Comparison of ENCODE assay signal across 21 cellular contexts in the genomic region with DNA sequence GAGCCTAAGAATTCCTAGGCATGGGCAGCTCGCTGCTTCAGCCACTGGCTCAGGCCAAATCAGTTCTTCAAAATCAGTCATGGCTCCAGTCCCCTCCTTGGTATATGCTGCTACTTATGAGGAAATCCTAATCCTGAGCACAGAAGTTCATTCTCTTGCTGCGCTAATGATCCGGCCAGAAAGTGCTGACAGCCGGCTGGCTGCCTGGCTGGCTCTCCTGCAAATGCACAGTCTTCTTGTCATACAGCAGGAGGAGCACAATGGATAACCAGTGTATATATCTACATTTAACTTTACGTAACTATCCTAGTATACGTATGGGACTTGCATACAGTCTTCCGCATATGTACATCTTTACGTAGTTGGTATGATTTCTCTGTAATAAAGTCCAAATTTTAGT.
"Had no signal": no experiment of that assay in that cellular context is flagged by ENCODE, and none has a peak within 500 bp of the region (broad histone marks: within the 10 kb centered on the region; RNA-seq: fewer than 3 reads in every experiment).

No MANE protein-coding gene starts in this region.

- DNase-seq: hippocampal formation; lower lobe of right lung; mammary epithelial cell; mesenchymal stem cell; naive thymus-derived CD8-positive, alpha-beta T cell; ovary; right lobe of liver; stimulated activated CD4-positive, alpha-beta T cell treated with anti-CD3 and anti-CD28 coated beads, Interleukin-12 subunit alpha, Interleukin-12 subunit beta, amount 100 ng/mL, for 4 hours; stimulated activated CD4-positive, alpha-beta T cell treated with anti-CD3 and anti-CD28 coated beads, Interleukin-15, amount 100 ng/mL, for 24 hours; stimulated activated CD4-positive, alpha-beta T cell treated with anti-CD3 and anti-CD28 coated beads, Interleukin-2, amount 100 ng/mL, for 24 hours; stimulated activated CD4-positive, alpha-beta T cell treated with anti-CD3 and anti-CD28 coated beads, Interleukin-4, amount 100 ng/mL, for 1 hour; stimulated activated naive B cell treated with anti-CD40 and anti-IgM and Interleukin-4, amounts not matched to agents 10 μg/mL and 1 μg/mL and 100 μg/mL, for 72 hours; stimulated activated naive CD8-positive, alpha-beta T cell treated with anti-CD3 and anti-CD28 coated beads, Interleukin-15, Interleukin-2, amounts not matched to agents 100 U/mL and 50 U/mL, for 24 hours; stomach; testis; thyroid gland; transverse colon; upper lobe of left lung had no signal

- H3K27me3 ChIP-seq: neural progenitor cell, ovary, right lobe of liver, stomach, testis, thyroid gland, transverse colon, upper lobe of left lung, vagina had no signal

- H3K4me1 ChIP-seq: lower lobe of right lung, neural progenitor cell, right lobe of liver, stomach, transverse colon, upper lobe of left lung, vagina had no signal

- ATAC-seq: lower lobe of right lung; naive thymus-derived CD8-positive, alpha-beta T cell; right lobe of liver; stimulated activated naive B cell treated with anti-CD40 and anti-IgM and Interleukin-4, amounts not matched to agents 10 μg/mL and 1 μg/mL and 100 μg/mL, for 72 hours; stimulated activated naive CD8-positive, alpha-beta T cell treated with anti-CD3 and anti-CD28 coated beads, Interleukin-15, Interleukin-2, amounts not matched to agents 100 U/mL and 50 U/mL, for 24 hours had no signal

- H3K4me3 ChIP-seq: lower lobe of right lung, neural progenitor cell, ovary, right lobe of liver, skin epidermis, stomach, testis, thyroid gland, transverse colon, upper lobe of left lung, vagina had no signal

- H3K9me3 ChIP-seq: lower lobe of right lung, ovary, right lobe of liver, stomach, testis, thyroid gland, transverse colon, upper lobe of left lung, vagina had no signal

- H3K27ac ChIP-seq: lower lobe of right lung, neural progenitor cell, ovary, right lobe of liver, skin epidermis, stomach, testis, thyroid gland, transverse colon, upper lobe of left lung, vagina had no signal
